Comparison of ENCODE assay signal across 39 cellular contexts in genomic region chr18:32216390-32216789, GRCh38. TPM values are rescaled to one million over a fixed set of nuclear protein-coding genes. Genes with fewer than 3 reads are reported as not detected.
"Had no signal": no experiment of that assay in that cellular context is flagged by ENCODE, and none has a peak within 500 bp of the region (broad histone marks: within the 10 kb centered on the region; RNA-seq: fewer than 3 reads in every experiment).

No MANE protein-coding gene starts in this region.

- DNase-seq: activated effector memory CD4-positive, alpha-beta T cell treated with anti-CD3 and anti-CD28 coated beads, Interleukin-2, amount 50 U/mL, for 16 hours; activated effector memory CD4-positive, alpha-beta T cell treated with Interleukin-2 at 50 U/mL for 16 hours; activated gamma-delta T cell; activated gamma-delta T cell treated with Interleukin-2 at 50 U/mL for 16 hours; activated naive CD4-positive, alpha-beta T cell; activated naive CD4-positive, alpha-beta T cell treated with anti-CD3 and anti-CD28 coated beads, Interleukin-2, amount 50 U/mL, for 16 hours; activated naive CD4-positive, alpha-beta T cell treated with Interleukin-2 at 50 U/mL for 16 hours; activated naive CD8-positive, alpha-beta T cell treated with anti-CD3 and anti-CD28 coated beads for 36 hours; activated naive CD8-positive, alpha-beta T cell treated with anti-CD3 and anti-CD28 coated beads, Interleukin-2, amount 10 ng/mL, durations not matched to agents 7 days and 5 days; activated naive CD8-positive, alpha-beta T cell treated with anti-CD3 and anti-CD28 coated beads, Interleukin-2, amount 50 U/mL, for 24 hours; activated T-cell treated with anti-CD3 and anti-CD28 coated beads, Interleukin-2, amount 50 U/mL, for 1 hour; activated T-cell treated with anti-CD3 and anti-CD28 coated beads, Interleukin-2, amount 50 U/mL, for 24 hours; activated T-cell treated with anti-CD3 and anti-CD28 coated beads, Interleukin-2, amount 50 U/mL, for 4 hours; activated T-cell treated with anti-CD3 and anti-CD28 coated beads, Interleukin-2, amount 50 U/mL, for 48 hours; activated T-cell treated with anti-CD3 and anti-CD28 coated beads, Interleukin-2, amount 50 U/mL, for 72 hours; adrenal gland; amniotic stem cell; amygdala; anterior cingulate cortex; aorta; body of pancreas; brain microvascular endothelial cell; caudate nucleus; central memory CD4-positive, alpha-beta T cell; cerebellar nuclear complex had no signal

- H3K36me3 ChIP-seq: adrenal gland, ascending aorta, brain microvascular endothelial cell, breast epithelium, cardiac muscle cell had no signal

- H3K27me3 Mint-ChIP-seq: activated naive CD4-positive, alpha-beta T cell treated with anti-CD3 and anti-CD28 coated beads, Interleukin-2, amount 50 U/mL, for 24 hours; activated naive CD8-positive, alpha-beta T cell; activated naive CD8-positive, alpha-beta T cell treated with anti-CD3 and anti-CD28 coated beads for 36 hours; activated naive CD8-positive, alpha-beta T cell treated with anti-CD3 and anti-CD28 coated beads, Interleukin-2, amount 10 ng/mL, durations not matched to agents 7 days and 5 days; activated naive CD8-positive, alpha-beta T cell treated with anti-CD3 and anti-CD28 coated beads, Interleukin-2, amount 50 U/mL, for 24 hours; activated T-cell treated with anti-CD3 and anti-CD28 coated beads, Interleukin-2, amount 50 U/mL, for 24 hours; brain; central memory CD8-positive, alpha-beta T cell had no signal

- H3K9me3 ChIP-seq: adrenal gland, ascending aorta, body of pancreas, breast epithelium had no signal

- H3K4me1 Mint-ChIP-seq: activated naive CD4-positive, alpha-beta T cell treated with anti-CD3 and anti-CD28 coated beads, Interleukin-2, amount 50 U/mL, for 24 hours; activated naive CD8-positive, alpha-beta T cell treated with anti-CD3 and anti-CD28 coated beads for 36 hours; activated naive CD8-positive, alpha-beta T cell treated with anti-CD3 and anti-CD28 coated beads, Interleukin-2, amount 10 ng/mL, durations not matched to agents 7 days and 5 days; activated naive CD8-positive, alpha-beta T cell treated with anti-CD3 and anti-CD28 coated beads, Interleukin-2, amount 50 U/mL, for 24 hours; activated T-helper 17 cell treated with anti-CD3 and anti-CD28 coated beads, Interleukin-2, amount 50 U/mL, for 72 hours; brain; central memory CD8-positive, alpha-beta T cell had no signal

- H3K4me3 ChIP-seq: adrenal gland, ascending aorta, body of pancreas, breast epithelium, cardiac muscle cell had no signal

- H3K27me3 ChIP-seq: adrenal gland, ascending aorta, body of pancreas, brain microvascular endothelial cell, breast epithelium, cardiac muscle cell had no signal

- H3K9me3 Mint-ChIP-seq: activated naive CD4-positive, alpha-beta T cell treated with anti-CD3 and anti-CD28 coated beads, Interleukin-2, amount 50 U/mL, for 24 hours; activated naive CD4-positive, alpha-beta T cell treated with anti-CD3 and anti-CD28 coated beads, Interleukin-2, amount 50 U/mL, for 72 hours; activated naive CD8-positive, alpha-beta T cell treated with anti-CD3 and anti-CD28 coated beads for 36 hours; activated naive CD8-positive, alpha-beta T cell treated with anti-CD3 and anti-CD28 coated beads, Interleukin-2, amount 10 ng/mL, durations not matched to agents 7 days and 5 days; activated naive CD8-positive, alpha-beta T cell treated with anti-CD3 and anti-CD28 coated beads, Interleukin-2, amount 50 U/mL, for 24 hours; activated T-cell treated with anti-CD3 and anti-CD28 coated beads, Interleukin-2, amount 50 U/mL, for 24 hours; activated T-cell treated with anti-CD3 and anti-CD28 coated beads, Interleukin-2, amount 50 U/mL, for 4 hours; activated T-cell treated with anti-CD3 and anti-CD28 coated beads, Interleukin-2, amount 50 U/mL, for 72 hours; activated T-helper 1 cell treated with anti-CD3 and anti-CD28 coated beads, Interleukin-12 subunit alpha, Interleukin-12 subunit beta, Interleukin-2, Interleukin-4 antibody, amounts not matched to agents 30 ng/mL and 10 ng/mL and 1 ng/mL, durations not matched to agents 14 hours and 24 hours and 36 hours; activated T-helper 17 cell treated with anti-CD3 and anti-CD28 coated beads, Interleukin-2, amount 50 U/mL, for 72 hours; activated T-helper 2 cell treated with anti-CD3 and anti-CD28 coated beads, Interferon-gamma antibody, Interleukin-2, Interleukin-4, amounts not matched to agents 10 μg/mL and 5 μg/mL and 100 μg/mL, durations not matched to agents 14 hours and 24 hours and 36 hours; central memory CD8-positive, alpha-beta T cell had no signal

- H3K27ac ChIP-seq: adrenal gland, ascending aorta, body of pancreas, brain microvascular endothelial cell, breast epithelium, cardiac muscle cell had no signal

- H3K27ac Mint-ChIP-seq: activated naive CD4-positive, alpha-beta T cell treated with anti-CD3 and anti-CD28 coated beads, Interleukin-2, amount 50 U/mL, for 24 hours; activated naive CD4-positive, alpha-beta T cell treated with anti-CD3 and anti-CD28 coated beads, Interleukin-2, amount 50 U/mL, for 72 hours; activated naive CD8-positive, alpha-beta T cell; activated naive CD8-positive, alpha-beta T cell treated with anti-CD3 and anti-CD28 coated beads for 36 hours; activated naive CD8-positive, alpha-beta T cell treated with anti-CD3 and anti-CD28 coated beads, Interleukin-2, amount 10 ng/mL, durations not matched to agents 7 days and 5 days; activated naive CD8-positive, alpha-beta T cell treated with anti-CD3 and anti-CD28 coated beads, Interleukin-2, amount 50 U/mL, for 24 hours; activated T-cell treated with anti-CD3 and anti-CD28 coated beads, Interleukin-2, amount 50 U/mL, for 24 hours; activated T-cell treated with anti-CD3 and anti-CD28 coated beads, Interleukin-2, amount 50 U/mL, for 72 hours; activated T-helper 1 cell treated with anti-CD3 and anti-CD28 coated beads, Interleukin-12 subunit alpha, Interleukin-12 subunit beta, Interleukin-2, Interleukin-4 antibody, amounts not matched to agents 30 ng/mL and 10 ng/mL and 1 ng/mL, durations not matched to agents 14 hours and 24 hours and 36 hours; activated T-helper 17 cell treated with anti-CD3 and anti-CD28 coated beads, Interleukin-2, amount 50 U/mL, for 72 hours; activated T-helper 2 cell treated with anti-CD3 and anti-CD28 coated beads, Interferon-gamma antibody, Interleukin-2, Interleukin-4, amounts not matched to agents 10 μg/mL and 5 μg/mL and 100 μg/mL, durations not matched to agents 14 hours and 24 hours and 36 hours; brain had no signal

- ATAC-seq: activated naive CD4-positive, alpha-beta T cell treated with anti-CD3 and anti-CD28 coated beads, Interleukin-2, amount 50 U/mL, for 72 hours; activated naive CD8-positive, alpha-beta T cell treated with anti-CD3 and anti-CD28 coated beads, Interleukin-2, amount 50 U/mL, for 24 hours; activated T-cell treated with anti-CD3 and anti-CD28 coated beads, Interleukin-2, amount 50 U/mL, for 4 hours; activated T-cell treated with anti-CD3 and anti-CD28 coated beads, Interleukin-2, amount 50 U/mL, for 72 hours; activated T-helper 17 cell treated with anti-CD3 and anti-CD28 coated beads, Interleukin-2, amount 50 U/mL, for 72 hours; body of pancreas had no signal

- H3K4me1 ChIP-seq: adrenal gland, ascending aorta, body of pancreas, breast epithelium had no signal

- H3K36me3 Mint-ChIP-seq: activated naive CD4-positive, alpha-beta T cell treated with anti-CD3 and anti-CD28 coated beads, Interleukin-2, amount 50 U/mL, for 24 hours; activated naive CD4-positive, alpha-beta T cell treated with anti-CD3 and anti-CD28 coated beads, Interleukin-2, amount 50 U/mL, for 72 hours; activated naive CD8-positive, alpha-beta T cell; activated naive CD8-positive, alpha-beta T cell treated with anti-CD3 and anti-CD28 coated beads for 36 hours; activated naive CD8-positive, alpha-beta T cell treated with anti-CD3 and anti-CD28 coated beads, Interleukin-2, amount 10 ng/mL, durations not matched to agents 7 days and 5 days; brain had no signal

- H3K4me3 Mint-ChIP-seq: activated naive CD4-positive, alpha-beta T cell treated with anti-CD3 and anti-CD28 coated beads, Interleukin-2, amount 50 U/mL, for 24 hours; activated naive CD8-positive, alpha-beta T cell; activated naive CD8-positive, alpha-beta T cell treated with anti-CD3 and anti-CD28 coated beads for 36 hours; activated naive CD8-positive, alpha-beta T cell treated with anti-CD3 and anti-CD28 coated beads, Interleukin-2, amount 10 ng/mL, durations not matched to agents 7 days and 5 days; activated naive CD8-positive, alpha-beta T cell treated with anti-CD3 and anti-CD28 coated beads, Interleukin-2, amount 50 U/mL, for 24 hours; activated T-cell treated with anti-CD3 and anti-CD28 coated beads, Interleukin-2, amount 50 U/mL, for 24 hours; activated T-cell treated with anti-CD3 and anti-CD28 coated beads, Interleukin-2, amount 50 U/mL, for 4 hours; activated T-cell treated with anti-CD3 and anti-CD28 coated beads, Interleukin-2, amount 50 U/mL, for 72 hours; activated T-helper 1 cell treated with anti-CD3 and anti-CD28 coated beads, Interleukin-12 subunit alpha, Interleukin-12 subunit beta, Interleukin-2, Interleukin-4 antibody, amounts not matched to agents 30 ng/mL and 10 ng/mL and 1 ng/mL, durations not matched to agents 14 hours and 24 hours and 36 hours; activated T-helper 17 cell treated with anti-CD3 and anti-CD28 coated beads, Interleukin-2, amount 50 U/mL, for 72 hours; brain; central memory CD8-positive, alpha-beta T cell had no signal

RNA-seq across cellular contexts. Expression of gene MEP1B, which starts 26.6 kb away (rescaled TPM):
- total RNA-seq: activated naive CD8-positive, alpha-beta T cell treated with anti-CD3 and anti-CD28 coated beads, Interleukin-2, amount 10 ng/mL, durations not matched to agents 7 days and 5 days; activated T-cell treated with anti-CD3 and anti-CD28 coated beads, Interleukin-2, amount 50 U/mL, for 4 hours; activated T-cell treated with anti-CD3 and anti-CD28 coated beads, Interleukin-2, amount 50 U/mL, for 72 hours; activated T-helper 1 cell treated with anti-CD3 and anti-CD28 coated beads, Interleukin-12 subunit alpha, Interleukin-12 subunit beta, Interleukin-2, Interleukin-4 antibody, amounts not matched to agents 30 ng/mL and 10 ng/mL and 1 ng/mL, durations not matched to agents 14 hours and 24 hours and 36 hours; adrenal gland; aorta; ascending aorta; astrocyte; body of pancreas; bronchial epithelial cell; chondrocyte had no signal
